ENCODE assay signal across 33 cellular contexts in genomic region chr22:33023119-33023827, GRCh38. TPM values are rescaled to one million over a fixed set of nuclear protein-coding genes. Genes with fewer than 3 reads are reported as not detected.
DNase-seq lines count a peak whose midpoint lies in the region; ATAC-seq and FAIRE-seq lines count a peak whose summit lies in the region.
"Had no signal": no experiment of that assay in that cellular context is flagged by ENCODE, and none has a peak within 500 bp of the region (broad histone marks: within the 10 kb centered on the region; RNA-seq: fewer than 3 reads in every experiment).

No MANE protein-coding gene starts in this region.

- ATAC-seq in naive B cell (ENCODE audit: low read depth in 2 of 2) (peak; percentile 30 to 48), HG03159 (IDR thresholded peaks at IDR 0.05; ENCODE audit: unreplicated experiment) (no peak)
- ATAC-seq: CD8-positive, alpha-beta T cell; heart right ventricle; K562; natural killer cell; PC-3; sciatic nerve had no signal

- H3K27ac Mint-ChIP-seq in activated CD4-positive, alpha-beta memory T cell treated with anti-CD3 and anti-CD28 coated beads for 36 hours, result no peak overlapping the region
- H3K27ac Mint-ChIP-seq in activated CD4-positive, alpha-beta memory T cell treated with anti-CD3 and anti-CD28 coated beads, Interleukin-2, amount 10 ng/mL, durations not matched to agents 7 days and 5 days, result no peak overlapping the region
- H3K27ac Mint-ChIP-seq in naive B cell (peak overlapping the region in 1 of 6 donors; percentile 78), immature natural killer cell (no peak overlapping the region)
- H3K27ac Mint-ChIP-seq: activated naive CD8-positive, alpha-beta T cell treated with anti-CD3 and anti-CD28 coated beads, Interleukin-2, amount 10 ng/mL, durations not matched to agents 7 days and 5 days; CD8-positive, alpha-beta T cell; HFFc6; natural killer cell had no signal

- H3K9me3 Mint-ChIP-seq in activated CD4-positive, alpha-beta memory T cell treated with anti-CD3 and anti-CD28 coated beads for 36 hours, result no peaks in the 10 kb centered on the region
- H3K9me3 Mint-ChIP-seq in activated CD4-positive, alpha-beta memory T cell treated with anti-CD3 and anti-CD28 coated beads, Interleukin-2, amount 10 ng/mL, durations not matched to agents 7 days and 5 days, result no peaks in the 10 kb centered on the region
- no peaks in the 10 kb centered on the region for H3K9me3 Mint-ChIP-seq in naive B cell
- peaks cover 0 to 2% (median 0%) of the 10 kb centered on the region in 6 donors for H3K9me3 Mint-ChIP-seq in immature natural killer cell
- H3K9me3 Mint-ChIP-seq: activated naive CD8-positive, alpha-beta T cell treated with anti-CD3 and anti-CD28 coated beads, Interleukin-2, amount 10 ng/mL, durations not matched to agents 7 days and 5 days; CD8-positive, alpha-beta T cell; HFFc6; natural killer cell had no signal

- POLR2A ChIA-PET in activated CD4-positive, alpha-beta memory T cell treated with anti-CD3 and anti-CD28 coated beads for 36 hours (lab: Charles Lee), result no interaction called here
- POLR2A ChIA-PET in activated CD4-positive, alpha-beta memory T cell treated with anti-CD3 and anti-CD28 coated beads, Interleukin-2, amount 10 ng/mL, durations not matched to agents 7 days and 5 days (lab: Charles Lee), result no interaction called here

- CTCF ChIA-PET in activated CD4-positive, alpha-beta memory T cell treated with anti-CD3 and anti-CD28 coated beads for 36 hours (lab: Charles Lee), result interaction anchor here (1.0 to 1.2 kb wide), 2 partner anchors 181 to 186 kb away, joined by 3 read pairs; no protein-coding TSS in a partner anchor
- CTCF ChIA-PET in activated CD4-positive, alpha-beta memory T cell treated with anti-CD3 and anti-CD28 coated beads, Interleukin-2, amount 10 ng/mL, durations not matched to agents 7 days and 5 days (lab: Charles Lee), result no interaction called here

- intact Hi-C loops in activated CD4-positive, alpha-beta memory T cell treated with anti-CD3 and anti-CD28 coated beads for 36 hours (cut with micrococcal nuclease), result no loop called here

- peaks cover 4% of the 10 kb centered on the region for H3K4me1 Mint-ChIP-seq in activated CD4-positive, alpha-beta memory T cell treated with anti-CD3 and anti-CD28 coated beads for 36 hours (ENCODE audit: low read depth)
- no peaks in the 10 kb centered on the region for H3K4me1 Mint-ChIP-seq in activated CD4-positive, alpha-beta memory T cell treated with anti-CD3 and anti-CD28 coated beads, Interleukin-2, amount 10 ng/mL, durations not matched to agents 7 days and 5 days
- H3K4me1 Mint-ChIP-seq in naive B cell, result peaks cover 25 to 40% (median 29%) of the 10 kb centered on the region in 3 donors
- no peaks in the 10 kb centered on the region for H3K4me1 Mint-ChIP-seq in immature natural killer cell
- H3K4me1 Mint-ChIP-seq: activated naive CD8-positive, alpha-beta T cell treated with anti-CD3 and anti-CD28 coated beads, Interleukin-2, amount 10 ng/mL, durations not matched to agents 7 days and 5 days; natural killer cell had no signal

- no peaks in the 10 kb centered on the region for H3K36me3 Mint-ChIP-seq in activated CD4-positive, alpha-beta memory T cell treated with anti-CD3 and anti-CD28 coated beads for 36 hours
- H3K36me3 Mint-ChIP-seq in activated CD4-positive, alpha-beta memory T cell treated with anti-CD3 and anti-CD28 coated beads, Interleukin-2, amount 10 ng/mL, durations not matched to agents 7 days and 5 days (ENCODE audit: low read depth), result no peaks in the 10 kb centered on the region
- H3K36me3 Mint-ChIP-seq in naive B cell (peaks cover 8 to 15% of the 10 kb centered on the region in 2 donors), immature natural killer cell (no peaks in the 10 kb centered on the region)
- H3K36me3 Mint-ChIP-seq: activated naive CD8-positive, alpha-beta T cell treated with anti-CD3 and anti-CD28 coated beads, Interleukin-2, amount 10 ng/mL, durations not matched to agents 7 days and 5 days; CD8-positive, alpha-beta T cell; natural killer cell had no signal

- peak; percentile 23 for FAIRE-seq in urothelium cell line (lab: Jason Lieb, UNC)
- FAIRE-seq: A204.1, colon, endothelial cell of umbilical vein, frontal cortex, GM18507, K562, TTC549 had no signal

- peaks cover 19% of the 10 kb centered on the region for H3K27me3 Mint-ChIP-seq in activated CD4-positive, alpha-beta memory T cell treated with anti-CD3 and anti-CD28 coated beads for 36 hours
- no peaks in the 10 kb centered on the region for H3K27me3 Mint-ChIP-seq in activated CD4-positive, alpha-beta memory T cell treated with anti-CD3 and anti-CD28 coated beads, Interleukin-2, amount 10 ng/mL, durations not matched to agents 7 days and 5 days
- H3K27me3 Mint-ChIP-seq in naive B cell (peaks cover 11 to 24% (median 21%) of the 10 kb centered on the region in 3 donors), immature natural killer cell (ENCODE audit: low read depth in 3 of 3) (peaks cover 2 to 6% (median 5%) of the 10 kb centered on the region in 3 donors)
- H3K27me3 Mint-ChIP-seq: activated naive CD8-positive, alpha-beta T cell treated with anti-CD3 and anti-CD28 coated beads, Interleukin-2, amount 10 ng/mL, durations not matched to agents 7 days and 5 days had no signal

- DNase-seq in activated CD4-positive, alpha-beta memory T cell treated with anti-CD3 and anti-CD28 coated beads for 36 hours, result peak; percentile 33
- DNase-seq in activated CD4-positive, alpha-beta memory T cell treated with anti-CD3 and anti-CD28 coated beads, Interleukin-2, amount 10 ng/mL, durations not matched to agents 7 days and 5 days, result no peak
- DNase-seq in stimulated activated CD4-positive, alpha-beta T cell treated with anti-CD3 and anti-CD28 coated beads, Interleukin-1b, Interleukin-23, amount 100 ng/mL, for 48 hours, result peak; percentile 66
- DNase-seq in stimulated activated CD4-positive, alpha-beta T cell treated with anti-CD3 and anti-CD28 coated beads, Interleukin-12 subunit alpha, Interleukin-12 subunit beta, amount 100 ng/mL, for 4 hours, result no peak
- DNase-seq in naive B cell (no peak), urothelium cell line (ENCODE audit: low spot score) (no peak), immature natural killer cell (no peak)
- DNase-seq: activated CD4-positive, CD25-positive, alpha-beta regulatory T cell treated with anti-CD3 and anti-CD28 coated beads, Interleukin-2, amount 50 U/mL, for 72 hours; activated naive CD8-positive, alpha-beta T cell treated with anti-CD3 and anti-CD28 coated beads, Interleukin-2, amount 10 ng/mL, durations not matched to agents 7 days and 5 days; CD8-positive, alpha-beta T cell; GOT3; heart right ventricle; HFFc6; natural killer cell; NCI-H1105; NCI-H187 treated with DMSO at 0.1 percent for 48 hours; NCI-H2171 treated with DMSO at 0.1 percent for 48 hours; NCI-H524; nucleus accumbens; PC-3; T-helper 1 cell; thyroid gland had no signal

- H3K4me3 Mint-ChIP-seq in activated CD4-positive, alpha-beta memory T cell treated with anti-CD3 and anti-CD28 coated beads for 36 hours, result no peak overlapping the region
- no peak overlapping the region for H3K4me3 Mint-ChIP-seq in activated CD4-positive, alpha-beta memory T cell treated with anti-CD3 and anti-CD28 coated beads, Interleukin-2, amount 10 ng/mL, durations not matched to agents 7 days and 5 days
- H3K4me3 Mint-ChIP-seq in naive B cell, result no peak overlapping the region
- no peak overlapping the region for H3K4me3 Mint-ChIP-seq in immature natural killer cell
- H3K4me3 Mint-ChIP-seq: activated naive CD8-positive, alpha-beta T cell treated with anti-CD3 and anti-CD28 coated beads, Interleukin-2, amount 10 ng/mL, durations not matched to agents 7 days and 5 days; CD8-positive, alpha-beta T cell; HFFc6; natural killer cell had no signal

RNA-seq across cellular contexts. Expression of gene SYN3, which starts 34.9 kb away (rescaled TPM):
- total RNA-seq in activated CD4-positive, alpha-beta memory T cell treated with anti-CD3 and anti-CD28 coated beads for 36 hours, result not detected
- total RNA-seq in activated CD4-positive, alpha-beta memory T cell treated with anti-CD3 and anti-CD28 coated beads, Interleukin-2, amount 10 ng/mL, durations not matched to agents 7 days and 5 days, result not detected
- 10 to 100 TPM in 2 of 6 donors, 1 to 10 TPM in 4; 4.8 to 12.5 (median 5.9) TPM for polyA plus RNA-seq in naive B cell (ENCODE audit: low read depth in 6 of 6)
- not detected for polyA plus RNA-seq in immature natural killer cell
- total RNA-seq: activated naive CD8-positive, alpha-beta T cell treated with anti-CD3 and anti-CD28 coated beads, Interleukin-2, amount 10 ng/mL, durations not matched to agents 7 days and 5 days; ascending aorta; CD8-positive, alpha-beta T cell; endothelial cell of umbilical vein; mononuclear cell; PC-3 had no signal
- polyA plus RNA-seq: endothelial cell of umbilical vein had no signal

Comparison
In these comparisons a context has a peak if more than half of its experiments do, and no peak if none do; other contexts are left out.
1. DNase-seq: peak in activated CD4-positive, alpha-beta memory T cell treated with anti-CD3 and anti-CD28 coated beads for 36 hours (single experiment) and stimulated activated CD4-positive, alpha-beta T cell treated with anti-CD3 and anti-CD28 coated beads, Interleukin-1b, Interleukin-23, amount 100 ng/mL, for 48 hours (single experiment); none in activated CD4-positive, alpha-beta memory T cell treated with anti-CD3 and anti-CD28 coated beads, Interleukin-2, amount 10 ng/mL, durations not matched to agents 7 days and 5 days (single experiment), stimulated activated CD4-positive, alpha-beta T cell treated with anti-CD3 and anti-CD28 coated beads, Interleukin-12 subunit alpha, Interleukin-12 subunit beta, amount 100 ng/mL, for 4 hours (single experiment), naive B cell (single experiment), urothelium cell line (single experiment) and immature natural killer cell (0 of 3).